In genomic region chr22:46933526-46933925, GRCh38 we compare ENCODE assay signal across 23 cellular contexts.
DNase-seq lines count a peak whose midpoint lies in the region; ATAC-seq and TF ChIP-seq lines count a peak whose summit lies in the region.
"Had no signal": no experiment of that assay in that cellular context is flagged by ENCODE, and none has a peak within 500 bp of the region (broad histone marks: within the 10 kb centered on the region; RNA-seq: fewer than 3 reads in every experiment).

No MANE protein-coding gene starts in this region.

- POLR2A ChIA-PET in activated CD8-positive, alpha-beta T cell treated with anti-CD3 and anti-CD28 coated beads for 36 hours (lab: Charles Lee), result no interaction called here

- no peak for TF ChIP-seq CTCF in left ventricle myocardium inferior (IDR thresholded peaks at IDR 0.05; ENCODE audit: borderline replicate concordance)
- TF ChIP-seq CTCF in activated CD8-positive, alpha-beta T cell treated with anti-CD3 and anti-CD28 coated beads for 36 hours (IDR thresholded peaks at IDR 0.05), result no peak
- TF ChIP-seq CTCF in GM20000 (IDR thresholded peaks at IDR 0.05; ENCODE audit: extremely low read depth, missing control alignments), result no peak

- H3K4me3 Mint-ChIP-seq in activated naive CD8-positive, alpha-beta T cell treated with anti-CD3 and anti-CD28 coated beads for 36 hours, result no peak overlapping the region
- H3K4me3 Mint-ChIP-seq in immature natural killer cell, result peak overlapping the region; percentile 56 to 82 (median 77)
- no peak overlapping the region for H3K4me3 Mint-ChIP-seq in stimulated activated memory B cell treated with anti-CD40 and anti-IgM and Interleukin-4, amounts not matched to agents 10 μg/mL and 1 μg/mL and 100 μg/mL, for 72 hours
- no peak overlapping the region for H3K4me3 Mint-ChIP-seq in activated CD8-positive, alpha-beta T cell treated with anti-CD3 and anti-CD28 coated beads for 36 hours
- H3K4me3 Mint-ChIP-seq: activated T-cell treated with anti-CD3 and anti-CD28 coated beads, Interleukin-2, amount 50 U/mL, for 4 hours; HFFc6; stimulated activated naive B cell treated with anti-CD40 and anti-IgM and Interleukin-4, amounts not matched to agents 10 μg/mL and 1 μg/mL and 100 μg/mL, for 72 hours had no signal

- no peaks in the 10 kb centered on the region for H3K27me3 ChIP-seq in left ventricle myocardium inferior (ENCODE audit: low read depth)
- H3K27me3 ChIP-seq: pancreas, testis had no signal

- no peaks in the 10 kb centered on the region for H3K36me3 ChIP-seq in left ventricle myocardium inferior
- H3K36me3 ChIP-seq: pancreas had no signal

- CTCF ChIA-PET in activated CD8-positive, alpha-beta T cell treated with anti-CD3 and anti-CD28 coated beads for 36 hours (lab: Charles Lee), result no interaction called here

- DNase-seq in Right ventricle myocardium inferior (ENCODE audit: missing footprints), result peak; percentile 65
- no peak for DNase-seq in left ventricle myocardium inferior
- DNase-seq in activated naive CD8-positive, alpha-beta T cell treated with anti-CD3 and anti-CD28 coated beads for 36 hours, result no peak
- peak; percentile 28 to 37 (median 34) for DNase-seq in immature natural killer cell
- no peak for DNase-seq in activated CD8-positive, alpha-beta T cell treated with anti-CD3 and anti-CD28 coated beads for 36 hours
- no peak for DNase-seq in GM20000 (ENCODE audit: low spot score)
- DNase-seq: ACHN; activated T-cell treated with anti-CD3 and anti-CD28 coated beads, Interleukin-2, amount 50 U/mL, for 4 hours; dermis blood vessel endothelial cell; HFFc6; NCI-H2171 treated with DMSO at 0.1 percent for 48 hours; NCI-H69; SHP77; stimulated activated naive B cell treated with anti-CD40 and anti-IgM and Interleukin-4, amounts not matched to agents 10 μg/mL and 1 μg/mL and 100 μg/mL, for 72 hours; T-helper 1 cell; testis had no signal

- peaks cover 25% of the 10 kb centered on the region for H3K4me1 Mint-ChIP-seq in activated naive CD8-positive, alpha-beta T cell treated with anti-CD3 and anti-CD28 coated beads for 36 hours
- H3K4me1 Mint-ChIP-seq in immature natural killer cell, result peaks cover 48 to 58% of the 10 kb centered on the region in 2 donors
- peaks cover 43% of the 10 kb centered on the region for H3K4me1 Mint-ChIP-seq in stimulated activated memory B cell treated with anti-CD40 and anti-IgM and Interleukin-4, amounts not matched to agents 10 μg/mL and 1 μg/mL and 100 μg/mL, for 72 hours
- peaks cover 28% of the 10 kb centered on the region for H3K4me1 Mint-ChIP-seq in activated CD8-positive, alpha-beta T cell treated with anti-CD3 and anti-CD28 coated beads for 36 hours (ENCODE audit: low read depth)

- no peak overlapping the region for H3K27ac ChIP-seq in left ventricle myocardium inferior (replicated peaks)
- H3K27ac ChIP-seq: C4-2B, HL-60, testis, VCaP had no signal

- peaks cover 37% of the 10 kb centered on the region for H3K4me1 ChIP-seq in left ventricle myocardium inferior
- H3K4me1 ChIP-seq: testis had no signal

- H3K9me3 Mint-ChIP-seq in activated naive CD8-positive, alpha-beta T cell treated with anti-CD3 and anti-CD28 coated beads for 36 hours, result no peaks in the 10 kb centered on the region
- peaks cover 0 to 2% (median 0%) of the 10 kb centered on the region in 6 donors for H3K9me3 Mint-ChIP-seq in immature natural killer cell
- no peaks in the 10 kb centered on the region for H3K9me3 Mint-ChIP-seq in stimulated activated memory B cell treated with anti-CD40 and anti-IgM and Interleukin-4, amounts not matched to agents 10 μg/mL and 1 μg/mL and 100 μg/mL, for 72 hours
- H3K9me3 Mint-ChIP-seq in activated CD8-positive, alpha-beta T cell treated with anti-CD3 and anti-CD28 coated beads for 36 hours, result no peaks in the 10 kb centered on the region
- H3K9me3 Mint-ChIP-seq: activated T-cell treated with anti-CD3 and anti-CD28 coated beads, Interleukin-2, amount 50 U/mL, for 4 hours; HFFc6; stimulated activated naive B cell treated with anti-CD40 and anti-IgM and Interleukin-4, amounts not matched to agents 10 μg/mL and 1 μg/mL and 100 μg/mL, for 72 hours had no signal

- no peaks in the 10 kb centered on the region for H3K9me3 ChIP-seq in left ventricle myocardium inferior (replicated peaks)
- H3K9me3 ChIP-seq: pancreas, testis had no signal

- ATAC-seq in Right ventricle myocardium inferior (no peak), HG03280 (IDR thresholded peaks at IDR 0.05; ENCODE audit: unreplicated experiment) (no peak)
- no peak for ATAC-seq in stimulated activated memory B cell treated with anti-CD40 and anti-IgM and Interleukin-4, amounts not matched to agents 10 μg/mL and 1 μg/mL and 100 μg/mL, for 72 hours
- ATAC-seq in activated CD8-positive, alpha-beta T cell treated with anti-CD3 and anti-CD28 coated beads for 36 hours, result no peak
- ATAC-seq: activated T-cell treated with anti-CD3 and anti-CD28 coated beads, Interleukin-2, amount 50 U/mL, for 4 hours; stimulated activated naive B cell treated with anti-CD40 and anti-IgM and Interleukin-4, amounts not matched to agents 10 μg/mL and 1 μg/mL and 100 μg/mL, for 72 hours had no signal

- H3K4me3 ChIP-seq in left ventricle myocardium inferior, result no peak overlapping the region
- H3K4me3 ChIP-seq: lung, pancreas, testis had no signal

- peak overlapping the region; percentile 5 for H3K27ac Mint-ChIP-seq in activated naive CD8-positive, alpha-beta T cell treated with anti-CD3 and anti-CD28 coated beads for 36 hours
- H3K27ac Mint-ChIP-seq in immature natural killer cell, result peak overlapping the region; percentile 82 to 94 (median 90)
- H3K27ac Mint-ChIP-seq in stimulated activated memory B cell treated with anti-CD40 and anti-IgM and Interleukin-4, amounts not matched to agents 10 μg/mL and 1 μg/mL and 100 μg/mL, for 72 hours, result peak overlapping the region; percentile 17
- no peak overlapping the region for H3K27ac Mint-ChIP-seq in activated CD8-positive, alpha-beta T cell treated with anti-CD3 and anti-CD28 coated beads for 36 hours
- H3K27ac Mint-ChIP-seq: stimulated activated naive B cell treated with anti-CD40 and anti-IgM and Interleukin-4, amounts not matched to agents 10 μg/mL and 1 μg/mL and 100 μg/mL, for 72 hours had no signal

- intact Hi-C loops in Right ventricle myocardium inferior (cut with DNase I) (no loop called here), left ventricle myocardium inferior (cut with micrococcal nuclease) (no loop called here)
- intact Hi-C loops in activated CD8-positive, alpha-beta T cell treated with anti-CD3 and anti-CD28 coated beads for 36 hours (cut with micrococcal nuclease), result no loop called here

- H3K36me3 Mint-ChIP-seq in activated naive CD8-positive, alpha-beta T cell treated with anti-CD3 and anti-CD28 coated beads for 36 hours, result peaks cover 4% of the 10 kb centered on the region
- peaks cover 3 to 9% (median 4%) of the 10 kb centered on the region in 3 donors for H3K36me3 Mint-ChIP-seq in immature natural killer cell
- H3K36me3 Mint-ChIP-seq in stimulated activated memory B cell treated with anti-CD40 and anti-IgM and Interleukin-4, amounts not matched to agents 10 μg/mL and 1 μg/mL and 100 μg/mL, for 72 hours, result peaks cover 56% of the 10 kb centered on the region
- H3K36me3 Mint-ChIP-seq in activated CD8-positive, alpha-beta T cell treated with anti-CD3 and anti-CD28 coated beads for 36 hours (ENCODE audit: low read depth), result peaks cover 5% of the 10 kb centered on the region

- H3K27me3 Mint-ChIP-seq in activated naive CD8-positive, alpha-beta T cell treated with anti-CD3 and anti-CD28 coated beads for 36 hours, result no peaks in the 10 kb centered on the region
- peaks cover 0 to 4% (median 0%) of the 10 kb centered on the region in 3 donors for H3K27me3 Mint-ChIP-seq in immature natural killer cell (ENCODE audit: low read depth in 3 of 3)
- no peaks in the 10 kb centered on the region for H3K27me3 Mint-ChIP-seq in stimulated activated memory B cell treated with anti-CD40 and anti-IgM and Interleukin-4, amounts not matched to agents 10 μg/mL and 1 μg/mL and 100 μg/mL, for 72 hours
- no peaks in the 10 kb centered on the region for H3K27me3 Mint-ChIP-seq in activated CD8-positive, alpha-beta T cell treated with anti-CD3 and anti-CD28 coated beads for 36 hours
- H3K27me3 Mint-ChIP-seq: stimulated activated naive B cell treated with anti-CD40 and anti-IgM and Interleukin-4, amounts not matched to agents 10 μg/mL and 1 μg/mL and 100 μg/mL, for 72 hours had no signal

Comparison
In these comparisons a context has a peak if more than half of its experiments do, and no peak if none do; other contexts are left out.
1. DNase-seq: peak in Right ventricle myocardium inferior (single experiment) and immature natural killer cell (3 of 3); none in left ventricle myocardium inferior (single experiment), activated naive CD8-positive, alpha-beta T cell treated with anti-CD3 and anti-CD28 coated beads for 36 hours (single experiment), activated CD8-positive, alpha-beta T cell treated with anti-CD3 and anti-CD28 coated beads for 36 hours (single experiment) and GM20000 (single experiment).
2. H3K4me3 Mint-ChIP-seq: peak in immature natural killer cell (5 of 5); none in activated naive CD8-positive, alpha-beta T cell treated with anti-CD3 and anti-CD28 coated beads for 36 hours (single experiment), stimulated activated memory B cell treated with anti-CD40 and anti-IgM and Interleukin-4, amounts not matched to agents 10 μg/mL and 1 μg/mL and 100 μg/mL, for 72 hours (single experiment) and activated CD8-positive, alpha-beta T cell treated with anti-CD3 and anti-CD28 coated beads for 36 hours (single experiment).